ENCODE assay signal across 8 cellular contexts in genomic region chr20:19756756-19757486, GRCh38. TPM values are rescaled to one million over a fixed set of nuclear protein-coding genes. Genes with fewer than 3 reads are reported as not detected.
DNase-seq lines count a peak whose midpoint lies in the region; ATAC-seq, FAIRE-seq and TF ChIP-seq lines count a peak whose summit lies in the region.

No MANE protein-coding gene starts in this region.

- peak overlapping the region; percentile 39 for H3K9ac ChIP-seq in iPS-18a (ENCODE audit: low read length)
- peak overlapping the region; percentile 67 for H3K9ac ChIP-seq in smooth muscle cell (ENCODE audit: low read depth)

- CTCF ChIA-PET in HEK293 (lab: Yijun Ruan, JAX) = interaction anchor here (0.7 kb wide), 1 partner anchor 94 kb away, joined by 3 read pairs; no protein-coding TSS in a partner anchor

- H3K4me3 ChIP-seq in HEK293 (ENCODE audit: low read depth, low read length) (peak overlapping the region; percentile 64), iPS-18a (ENCODE audit: low read length) (peak overlapping the region; percentile 80), smooth muscle cell (peak overlapping the region; percentile 87)

- TF ChIP-seq POLR2A in H54 (IDR thresholded peaks at IDR 0.05; ENCODE audit: low read depth, low read length) = no peak

- H3K4me2 ChIP-seq in smooth muscle cell = peak overlapping the region; percentile 95

- no peaks in the 10 kb centered on the region for H3K4me1 Mint-ChIP-seq in activated T-helper 1 cell treated with anti-CD3 and anti-CD28 coated beads, Interleukin-12 subunit alpha, Interleukin-12 subunit beta, Interleukin-2, Interleukin-4 antibody, amounts not matched to agents 30 ng/mL and 10 ng/mL and 1 ng/mL, durations not matched to agents 14 hours and 24 hours and 36 hours (ENCODE audit: low read depth)

- H3K27me3 Mint-ChIP-seq in activated T-helper 1 cell treated with anti-CD3 and anti-CD28 coated beads, Interleukin-12 subunit alpha, Interleukin-12 subunit beta, Interleukin-2, Interleukin-4 antibody, amounts not matched to agents 30 ng/mL and 10 ng/mL and 1 ng/mL, durations not matched to agents 14 hours and 24 hours and 36 hours (ENCODE audit: insufficient read depth) = peaks cover 28% of the 10 kb centered on the region

- H3K9me3 ChIP-seq in HEK293 (ENCODE audit: control insufficient read depth, insufficient read depth, low read depth, low read length) = no peaks in the 10 kb centered on the region
- no peaks in the 10 kb centered on the region for H3K9me3 ChIP-seq in iPS-18a (ENCODE audit: control insufficient read depth, low read depth, low read length)
- H3K9me3 ChIP-seq in smooth muscle cell (replicated peaks; ENCODE audit: low read depth) = no peaks in the 10 kb centered on the region

- POLR2A ChIA-PET in HEK293 (lab: Yijun Ruan, JAX) = no interaction called here

- peak overlapping the region; percentile 94 for H2AFZ ChIP-seq in smooth muscle cell (ENCODE audit: low read depth)

- no peak overlapping the region for H3K27ac Mint-ChIP-seq in activated T-helper 1 cell treated with anti-CD3 and anti-CD28 coated beads, Interleukin-12 subunit alpha, Interleukin-12 subunit beta, Interleukin-2, Interleukin-4 antibody, amounts not matched to agents 30 ng/mL and 10 ng/mL and 1 ng/mL, durations not matched to agents 14 hours and 24 hours and 36 hours

- no peak for ATAC-seq in GM18907 (IDR thresholded peaks at IDR 0.05; ENCODE audit: unreplicated experiment)

- H3F3A ChIP-seq in smooth muscle cell (ENCODE audit: low read depth) = peaks cover 10% of the 10 kb centered on the region

- no peaks in the 10 kb centered on the region for H3K9me3 Mint-ChIP-seq in activated T-helper 1 cell treated with anti-CD3 and anti-CD28 coated beads, Interleukin-12 subunit alpha, Interleukin-12 subunit beta, Interleukin-2, Interleukin-4 antibody, amounts not matched to agents 30 ng/mL and 10 ng/mL and 1 ng/mL, durations not matched to agents 14 hours and 24 hours and 36 hours

- H3K27me3 ChIP-seq in iPS-18a (ENCODE audit: control insufficient read depth, insufficient read depth, low read length) (peaks cover 31% of the 10 kb centered on the region), smooth muscle cell (ENCODE audit: low read depth) (no peaks in the 10 kb centered on the region)

- H3K4me1 ChIP-seq in HEK293 (ENCODE audit: control insufficient read depth, insufficient read depth, low read length) (peaks cover 6% of the 10 kb centered on the region; the same call in 1 of the 2 replicates), iPS-18a (ENCODE audit: control insufficient read depth, low read depth, low read length) (peaks cover 5% of the 10 kb centered on the region), smooth muscle cell (ENCODE audit: low read depth) (peaks cover 17% of the 10 kb centered on the region)

- TF ChIP-seq CTCF in HEK293 (tag by site-specific recombination; IDR thresholded peaks at IDR 0.05) (no peak), VCaP (conservative IDR thresholded peaks at IDR 0.05) (peak; percentile 45), smooth muscle cell (IDR thresholded peaks at IDR 0.05; ENCODE audit: borderline replicate concordance, insufficient read depth, poor library complexity, severe bottlenecking) (no peak)

- H3K27ac ChIP-seq in HEK293 (ENCODE audit: extremely low read depth, low read depth, low read length) (peak overlapping the region; percentile 64; the same call in 1 of the 2 replicates), VCaP (peak overlapping the region; percentile 95), iPS-18a (ENCODE audit: low read length) (no peak overlapping the region), smooth muscle cell (ENCODE audit: low read depth) (peak overlapping the region; percentile 69)

- H4K20me1 ChIP-seq in smooth muscle cell (ENCODE audit: low read depth) = peaks cover 4% of the 10 kb centered on the region

- DNase-seq in smooth muscle cell (lab: John Stamatoyannopoulos, UW; ENCODE audit: unreplicated experiment) (no peak), H54 (ENCODE audit: insufficient read length, low spot score) (no peak)
- no peak for DNase-seq in effector CD4-positive, alpha-beta T cell
- DNase-seq in activated T-helper 1 cell treated with anti-CD3 and anti-CD28 coated beads, Interleukin-12 subunit alpha, Interleukin-12 subunit beta, Interleukin-2, Interleukin-4 antibody, amounts not matched to agents 30 ng/mL and 10 ng/mL and 1 ng/mL, durations not matched to agents 14 hours and 24 hours and 36 hours (ENCODE audit: low spot score) = no peak

- no peak for FAIRE-seq in H54 (lab: Jason Lieb, UNC)

- intact Hi-C loops in activated T-helper 1 cell treated with anti-CD3 and anti-CD28 coated beads, Interleukin-12 subunit alpha, Interleukin-12 subunit beta, Interleukin-2, Interleukin-4 antibody, amounts not matched to agents 30 ng/mL and 10 ng/mL and 1 ng/mL, durations not matched to agents 14 hours and 24 hours and 36 hours (cut with micrococcal nuclease) = no loop called here

- peaks cover under 1% of the 10 kb centered on the region for H3K79me2 ChIP-seq in smooth muscle cell (ENCODE audit: low read depth)

- no peaks in the 10 kb centered on the region for H3K36me3 ChIP-seq in HEK293 (ENCODE audit: control insufficient read depth in 2 of 2, insufficient read depth in 1 of 2, low read length in 2 of 2)
- H3K36me3 ChIP-seq in iPS-18a (ENCODE audit: control insufficient read depth, low read depth, low read length) = no peaks in the 10 kb centered on the region
- no peaks in the 10 kb centered on the region for H3K36me3 ChIP-seq in smooth muscle cell (ENCODE audit: low read depth)

- no peaks in the 10 kb centered on the region for H3K36me3 Mint-ChIP-seq in activated T-helper 1 cell treated with anti-CD3 and anti-CD28 coated beads, Interleukin-12 subunit alpha, Interleukin-12 subunit beta, Interleukin-2, Interleukin-4 antibody, amounts not matched to agents 30 ng/mL and 10 ng/mL and 1 ng/mL, durations not matched to agents 14 hours and 24 hours and 36 hours (ENCODE audit: low read depth)

- WGBS in smooth muscle cell (ENCODE audit: low lambda C conversion rate) = 30% methylated on average over 22 of the region's 22 CpGs

- no peak overlapping the region for H3K4me3 Mint-ChIP-seq in activated T-helper 1 cell treated with anti-CD3 and anti-CD28 coated beads, Interleukin-12 subunit alpha, Interleukin-12 subunit beta, Interleukin-2, Interleukin-4 antibody, amounts not matched to agents 30 ng/mL and 10 ng/mL and 1 ng/mL, durations not matched to agents 14 hours and 24 hours and 36 hours

TF ChIP-seq in HEK293, 187 proteins besides CTCF, POLR2A, EP300 and RAD21:
- no peak for TF ChIP-seq ZNF211 (tag by site-specific recombination; IDR thresholded peaks at IDR 0.05; ENCODE audit: low read depth)
- no peak for TF ChIP-seq REST (tag by site-specific recombination; IDR thresholded peaks at IDR 0.05)
- TF ChIP-seq ZNF133 (tag by site-specific recombination; IDR thresholded peaks at IDR 0.05) = no peak
- TF ChIP-seq ZNF664 (tag by site-specific recombination; IDR thresholded peaks at IDR 0.05) = no peak

RNA-seq across cellular contexts. Expression of gene RIN2, which starts 1.1 kb away (rescaled TPM):
- total RNA-seq in smooth muscle cell = 26.9 and 29.5 TPM in 2 replicates
- 16.0 TPM in 2 replicates for polyA plus RNA-seq in smooth muscle cell
- not detected in 2 replicates for total RNA-seq in activated T-helper 1 cell treated with anti-CD3 and anti-CD28 coated beads, Interleukin-12 subunit alpha, Interleukin-12 subunit beta, Interleukin-2, Interleukin-4 antibody, amounts not matched to agents 30 ng/mL and 10 ng/mL and 1 ng/mL, durations not matched to agents 14 hours and 24 hours and 36 hours

Comparison
In these comparisons a context has a peak if more than half of its experiments do, and no peak if none do; other contexts are left out.
1. RNA of gene RIN2, which starts 1.1 kb away (total RNA-seq): 26.9 to 29.5 TPM in smooth muscle cell; not detected in activated T-helper 1 cell treated with anti-CD3 and anti-CD28 coated beads, Interleukin-12 subunit alpha, Interleukin-12 subunit beta, Interleukin-2, Interleukin-4 antibody, amounts not matched to agents 30 ng/mL and 10 ng/mL and 1 ng/mL, durations not matched to agents 14 hours and 24 hours and 36 hours; every median in the first group is over 10 times any median in the second.
2. Peak in every context shown above with its lines, with median percentiles within 50 percentile points of each other: H3K4me3 ChIP-seq.